In genomic region chr2:173808676-173809075, GRCh38 we compare ENCODE assay signal across 23 cellular contexts.
DNase-seq lines count a peak whose midpoint lies in the region; ATAC-seq, FAIRE-seq and TF ChIP-seq lines count a peak whose summit lies in the region.
"Had no signal": no experiment of that assay in that cellular context is flagged by ENCODE, and none has a peak within 500 bp of the region (broad histone marks: within the 10 kb centered on the region; RNA-seq: fewer than 3 reads in every experiment).

No MANE protein-coding gene starts in this region.

- POLR2A ChIA-PET in A673 (lab: Charles Lee; ENCODE audit: low non-redundant PET): no interaction called here
- POLR2A ChIA-PET in activated B cell treated with CpG ODN at 0.5 μM for 24 hours (lab: Charles Lee): no interaction called here

- H3K27me3 ChIP-seq in A673 (replicated peaks; ENCODE audit: insufficient read depth, low read depth, low read length, poor library complexity): peaks cover 5% of the 10 kb centered on the region
- H3K27me3 ChIP-seq in neuron (ENCODE audit: insufficient read depth, low read length): no peaks in the 10 kb centered on the region
- H3K27me3 ChIP-seq in left ventricle myocardium inferior (ENCODE audit: low read depth): peaks cover 20% of the 10 kb centered on the region
- H3K27me3 ChIP-seq in left lung: no peaks in the 10 kb centered on the region

- CTCF ChIA-PET in A673 (lab: Charles Lee): interaction anchor here (0.6 kb wide), 1 partner anchor 615 kb away, joined by 11 read pairs; no protein-coding TSS in a partner anchor
- CTCF ChIA-PET in activated B cell treated with CpG ODN at 0.5 μM for 24 hours (lab: Charles Lee): no interaction called here

- H3K4me3 Mint-ChIP-seq in activated B cell treated with CpG ODN at 0.5 μM for 24 hours: no peak overlapping the region
- H3K4me3 Mint-ChIP-seq: CD4-positive, alpha-beta T cell; GM23338; HFFc6 had no signal

- peaks cover 4% of the 10 kb centered on the region for H3K9me3 Mint-ChIP-seq in activated B cell treated with CpG ODN at 0.5 μM for 24 hours
- H3K9me3 Mint-ChIP-seq: CD4-positive, alpha-beta T cell; HFFc6 had no signal

- no peaks in the 10 kb centered on the region for H3K9me3 ChIP-seq in A673 (ENCODE audit: low read depth, low read length, poor library complexity, severe bottlenecking)
- H3K9me3 ChIP-seq in neuron (ENCODE audit: low read length): no peaks in the 10 kb centered on the region
- peaks cover 7% of the 10 kb centered on the region for H3K9me3 ChIP-seq in left ventricle myocardium inferior (replicated peaks)
- no peaks in the 10 kb centered on the region for H3K9me3 ChIP-seq in left lung
- H3K9me3 ChIP-seq: Caco-2 had no signal

- DNase-seq in A673 (ENCODE audit: low spot score) (peak; percentile 23), GM12891 (ENCODE audit: insufficient read length, low spot score) (no peak), activated B cell treated with CpG ODN at 0.5 μM for 24 hours (no peak), left ventricle myocardium inferior (no peak), GF-D8 (lab: John Stamatoyannopoulos, UW) (no peak), left lung (no peak)
- no peak for DNase-seq in central memory CD4-positive, alpha-beta T cell
- DNase-seq: AML-193; Caco-2; CD4-positive, alpha-beta T cell; DMS79 treated with DMSO at 0.1 percent for 48 hours; HFFc6; IMR-90 had no signal

- no peak for TF ChIP-seq CTCF in A673 (conservative IDR thresholded peaks at IDR 0.05; ENCODE audit: low read depth, low read length)
- no peak for TF ChIP-seq CTCF in activated B cell treated with CpG ODN at 0.5 μM for 24 hours (IDR thresholded peaks at IDR 0.05)
- no peak for TF ChIP-seq CTCF in left ventricle myocardium inferior (IDR thresholded peaks at IDR 0.05; ENCODE audit: borderline replicate concordance)
- no peak for TF ChIP-seq CTCF in left lung (IDR thresholded peaks at IDR 0.05)

- FAIRE-seq in GM12891 (lab: Jason Lieb, UNC): peak; percentile 55
- FAIRE-seq: A204.1, D721Med, GM12878, H54, K562 had no signal

- BruUV-seq in A673 (replicated peaks; lab: Mats Ljungman, UMichigan): no TSS peak

- H3K27me3 Mint-ChIP-seq in activated B cell treated with CpG ODN at 0.5 μM for 24 hours: no peaks in the 10 kb centered on the region

- H3K4me3 ChIP-seq in A673 (ENCODE audit: low read depth, low read length, poor library complexity, severe bottlenecking): no peak overlapping the region
- no peak overlapping the region for H3K4me3 ChIP-seq in neuron (ENCODE audit: low read length)
- H3K4me3 ChIP-seq in left ventricle myocardium inferior: no peak overlapping the region
- H3K4me3 ChIP-seq in left lung: no peak overlapping the region
- H3K4me3 ChIP-seq: GM12878, GM23338, K562 had no signal

- no peak overlapping the region for H3K27ac Mint-ChIP-seq in activated B cell treated with CpG ODN at 0.5 μM for 24 hours
- H3K27ac Mint-ChIP-seq: CD4-positive, alpha-beta T cell; GM23338; HFFc6 had no signal

- H3K36me3 ChIP-seq in A673 (ENCODE audit: insufficient read depth, low read length, poor library complexity, severe bottlenecking) (no peaks in the 10 kb centered on the region), neuron (ENCODE audit: insufficient read depth, low read length) (no peaks in the 10 kb centered on the region), left ventricle myocardium inferior (no peaks in the 10 kb centered on the region), left lung (no peaks in the 10 kb centered on the region)

- peaks cover 7% of the 10 kb centered on the region for H3K4me1 Mint-ChIP-seq in activated B cell treated with CpG ODN at 0.5 μM for 24 hours

- intact Hi-C loops in A673 (cut with micrococcal nuclease; ENCODE audit: unreplicated experiment) (no loop called here), activated B cell treated with CpG ODN at 0.5 μM for 24 hours (cut with micrococcal nuclease) (no loop called here), left ventricle myocardium inferior (cut with micrococcal nuclease) (no loop called here), left lung (cut with DNase I) (no loop called here)

- H3K27ac ChIP-seq in A673 (ENCODE audit: low read depth, low read length, poor library complexity, severe bottlenecking): no peak overlapping the region
- H3K27ac ChIP-seq in left ventricle myocardium inferior (replicated peaks): no peak overlapping the region
- H3K27ac ChIP-seq in left lung: no peak overlapping the region
- H3K27ac ChIP-seq: C4-2B, HL-60 had no signal

- H3K36me3 Mint-ChIP-seq in activated B cell treated with CpG ODN at 0.5 μM for 24 hours (ENCODE audit: low read depth): no peaks in the 10 kb centered on the region

- TF ChIP-seq POLR2A in GM12891 (IDR thresholded peaks at IDR 0.05; ENCODE audit: low read depth, low read length): no peak

- ATAC-seq in activated B cell treated with CpG ODN at 0.5 μM for 24 hours (ENCODE audit: low read depth) (peak; percentile 28), left lung (no peak)
- ATAC-seq: GM12878, GM23338, HCT116, K562 had no signal

- no peaks in the 10 kb centered on the region for H3K4me1 ChIP-seq in A673 (ENCODE audit: insufficient read depth, low read length, poor library complexity, severe bottlenecking)
- peaks cover 7% of the 10 kb centered on the region for H3K4me1 ChIP-seq in neuron (ENCODE audit: insufficient read depth, low read length)
- no peaks in the 10 kb centered on the region for H3K4me1 ChIP-seq in left ventricle myocardium inferior
- no peaks in the 10 kb centered on the region for H3K4me1 ChIP-seq in left lung

- peak overlapping the region; percentile 47 for H2AFZ ChIP-seq in neuron (ENCODE audit: low read depth, low read length)
- H2AFZ ChIP-seq: GM23338 had no signal

TF ChIP-seq in GM12891, 5 proteins besides CTCF, POLR2A, EP300 and RAD21:
- TF ChIP-seq POU2F2 (IDR thresholded peaks at IDR 0.05; ENCODE audit: low read depth, low read length) (no peak), PAX5 (IDR thresholded peaks at IDR 0.05; ENCODE audit: insufficient read depth, low read length, severe bottlenecking) (no peak), SPI1 (IDR thresholded peaks at IDR 0.05; ENCODE audit: low read depth, low read length) (no peak), POLR2AphosphoS5 (IDR thresholded peaks at IDR 0.05; ENCODE audit: low read depth, low read length) (no peak), TAF1 (IDR thresholded peaks at IDR 0.05; ENCODE audit: low read depth, low read length) (no peak)
